ENCODE assay signal across 9 cellular contexts in genomic region chr1:26034504-26035202, GRCh38. TPM values are rescaled to one million over a fixed set of nuclear protein-coding genes. Genes with fewer than 3 reads are reported as not detected.
DNase-seq lines count a peak whose midpoint lies in the region; ATAC-seq lines count a peak whose summit lies in the region.
"Had no signal": no experiment of that assay in that cellular context is flagged by ENCODE, and none has a peak within 500 bp of the region (broad histone marks: within the 10 kb centered on the region; RNA-seq: fewer than 3 reads in every experiment).

No MANE protein-coding gene starts in this region.

- H3K9me3 ChIP-seq in thymus (ENCODE audit: control insufficient read depth) = peaks cover 2% of the 10 kb centered on the region

- no peak overlapping the region for H3K27ac ChIP-seq in thymus (ENCODE audit: low read depth)

- H3K4me3 Mint-ChIP-seq in activated CD4-positive, alpha-beta T cell treated with anti-CD3 and anti-CD28 coated beads for 36 hours = peak overlapping the region; percentile 80
- peak overlapping the region; percentile 91 for H3K4me3 Mint-ChIP-seq in activated T-helper 1 cell treated with anti-CD3 and anti-CD28 coated beads, Interleukin-12 subunit alpha, Interleukin-12 subunit beta, Interleukin-2, Interleukin-4 antibody, amounts not matched to agents 30 ng/mL and 10 ng/mL and 1 ng/mL, durations not matched to agents 14 hours and 24 hours and 36 hours
- peak overlapping the region; percentile 91 to 94 (median 92) for H3K4me3 Mint-ChIP-seq in immature natural killer cell

- no peaks in the 10 kb centered on the region for H3K36me3 ChIP-seq in thymus (ENCODE audit: control insufficient read depth, insufficient read depth)

- peaks cover 8% of the 10 kb centered on the region for H3K4me1 ChIP-seq in thymus (ENCODE audit: control insufficient read depth, insufficient read depth, low read length)

- ATAC-seq in activated CD4-positive, alpha-beta T cell treated with anti-CD3 and anti-CD28 coated beads for 36 hours = no peak

- H3K27me3 ChIP-seq in thymus (ENCODE audit: control insufficient read depth, insufficient read depth) = peaks cover 6% of the 10 kb centered on the region

- peaks cover 13% of the 10 kb centered on the region for H3K4me1 Mint-ChIP-seq in activated CD4-positive, alpha-beta T cell treated with anti-CD3 and anti-CD28 coated beads for 36 hours
- peaks cover 17% of the 10 kb centered on the region for H3K4me1 Mint-ChIP-seq in activated T-helper 1 cell treated with anti-CD3 and anti-CD28 coated beads, Interleukin-12 subunit alpha, Interleukin-12 subunit beta, Interleukin-2, Interleukin-4 antibody, amounts not matched to agents 30 ng/mL and 10 ng/mL and 1 ng/mL, durations not matched to agents 14 hours and 24 hours and 36 hours (ENCODE audit: low read depth)
- peaks cover 8 to 20% of the 10 kb centered on the region in 2 donors for H3K4me1 Mint-ChIP-seq in immature natural killer cell

- no peaks in the 10 kb centered on the region for H3K36me3 Mint-ChIP-seq in activated CD4-positive, alpha-beta T cell treated with anti-CD3 and anti-CD28 coated beads for 36 hours (ENCODE audit: low read depth)
- H3K36me3 Mint-ChIP-seq in activated T-helper 1 cell treated with anti-CD3 and anti-CD28 coated beads, Interleukin-12 subunit alpha, Interleukin-12 subunit beta, Interleukin-2, Interleukin-4 antibody, amounts not matched to agents 30 ng/mL and 10 ng/mL and 1 ng/mL, durations not matched to agents 14 hours and 24 hours and 36 hours (ENCODE audit: low read depth) = no peaks in the 10 kb centered on the region
- no peaks in the 10 kb centered on the region for H3K36me3 Mint-ChIP-seq in immature natural killer cell

- H3K27ac Mint-ChIP-seq in activated CD4-positive, alpha-beta T cell treated with anti-CD3 and anti-CD28 coated beads for 36 hours = no peak overlapping the region
- H3K27ac Mint-ChIP-seq in activated T-helper 1 cell treated with anti-CD3 and anti-CD28 coated beads, Interleukin-12 subunit alpha, Interleukin-12 subunit beta, Interleukin-2, Interleukin-4 antibody, amounts not matched to agents 30 ng/mL and 10 ng/mL and 1 ng/mL, durations not matched to agents 14 hours and 24 hours and 36 hours = peak overlapping the region; percentile 58
- H3K27ac Mint-ChIP-seq in immature natural killer cell = peak overlapping the region in 1 of 6 donors; percentile 19

- CTCF ChIA-PET in activated CD4-positive, alpha-beta T cell treated with anti-CD3 and anti-CD28 coated beads for 36 hours (lab: Charles Lee) = interaction anchor here (0.5 to 2.4 kb wide), 23 partner anchors 10 to 1044 kb away, joined by 3 to 10 read pairs (median 3); partner anchors contain the start of genes SLC30A2 and ZNF593

- no peaks in the 10 kb centered on the region for H3K9me3 Mint-ChIP-seq in activated CD4-positive, alpha-beta T cell treated with anti-CD3 and anti-CD28 coated beads for 36 hours (ENCODE audit: low read depth)
- H3K9me3 Mint-ChIP-seq in activated T-helper 1 cell treated with anti-CD3 and anti-CD28 coated beads, Interleukin-12 subunit alpha, Interleukin-12 subunit beta, Interleukin-2, Interleukin-4 antibody, amounts not matched to agents 30 ng/mL and 10 ng/mL and 1 ng/mL, durations not matched to agents 14 hours and 24 hours and 36 hours = no peaks in the 10 kb centered on the region
- no peaks in the 10 kb centered on the region for H3K9me3 Mint-ChIP-seq in immature natural killer cell

- DNase-seq in activated CD4-positive, alpha-beta T cell treated with anti-CD3 and anti-CD28 coated beads for 36 hours = no peak
- DNase-seq in activated CD4-positive, alpha-beta T cell treated with anti-CD3 and anti-CD28 coated beads for 1 hour = no peak
- DNase-seq in activated T-helper 1 cell treated with anti-CD3 and anti-CD28 coated beads, Interleukin-12 subunit alpha, Interleukin-12 subunit beta, Interleukin-2, Interleukin-4 antibody, amounts not matched to agents 30 ng/mL and 10 ng/mL and 1 ng/mL, durations not matched to agents 14 hours and 24 hours and 36 hours (ENCODE audit: low spot score) = no peak
- DNase-seq in immature natural killer cell (no peak), NCI-H187 treated with DMSO at 0.1 percent for 48 hours (lab: John Stamatoyannopoulos, UW) (no peak), NCI-H1417 treated with DMSO at 0.1 percent for 48 hours (lab: John Stamatoyannopoulos, UW) (no peak), activated gamma-delta T cell (lab: John Stamatoyannopoulos, UW) (no peak)

- H3K27me3 Mint-ChIP-seq in activated CD4-positive, alpha-beta T cell treated with anti-CD3 and anti-CD28 coated beads for 36 hours = peaks cover 6% of the 10 kb centered on the region
- H3K27me3 Mint-ChIP-seq in activated T-helper 1 cell treated with anti-CD3 and anti-CD28 coated beads, Interleukin-12 subunit alpha, Interleukin-12 subunit beta, Interleukin-2, Interleukin-4 antibody, amounts not matched to agents 30 ng/mL and 10 ng/mL and 1 ng/mL, durations not matched to agents 14 hours and 24 hours and 36 hours (ENCODE audit: insufficient read depth) = peaks cover 27% of the 10 kb centered on the region
- H3K27me3 Mint-ChIP-seq in immature natural killer cell (ENCODE audit: low read depth in 3 of 3) = peaks cover 0 to 11% (median 8%) of the 10 kb centered on the region in 3 donors

- POLR2A ChIA-PET in activated CD4-positive, alpha-beta T cell treated with anti-CD3 and anti-CD28 coated beads for 36 hours (lab: Charles Lee) = no interaction called here

- H3K4me3 ChIP-seq in thymus (ENCODE audit: low read length) = peak overlapping the region; percentile 87

- WGBS in thymus = 24% methylated on average over 15 of the region's 15 CpGs

- intact Hi-C loops in activated CD4-positive, alpha-beta T cell treated with anti-CD3 and anti-CD28 coated beads for 36 hours (cut with DNase I, micrococcal nuclease) = loop anchor here (1.0 to 5.0 kb wide), 9 partner anchors 36 to 283 kb away; partner anchors contain the start of genes ZNF593 (in 2 of the 2), C1orf232 (in 1 of the 2), CD52 (in 1 of the 2) and CEP85 (in 1 of the 2)
- intact Hi-C loops in activated T-helper 1 cell treated with anti-CD3 and anti-CD28 coated beads, Interleukin-12 subunit alpha, Interleukin-12 subunit beta, Interleukin-2, Interleukin-4 antibody, amounts not matched to agents 30 ng/mL and 10 ng/mL and 1 ng/mL, durations not matched to agents 14 hours and 24 hours and 36 hours (cut with micrococcal nuclease) = loop anchor here (1.0 to 5.0 kb wide), 5 partner anchors 71 to 383 kb away; partner anchors contain the start of genes AUNIP and PDIK1L

RNA-seq across cellular contexts. Expression of gene SLC30A2, which starts 11.3 kb away (rescaled TPM):
- total RNA-seq in activated CD4-positive, alpha-beta T cell treated with anti-CD3 and anti-CD28 coated beads for 36 hours = not detected
- total RNA-seq in activated T-helper 1 cell treated with anti-CD3 and anti-CD28 coated beads, Interleukin-12 subunit alpha, Interleukin-12 subunit beta, Interleukin-2, Interleukin-4 antibody, amounts not matched to agents 30 ng/mL and 10 ng/mL and 1 ng/mL, durations not matched to agents 14 hours and 24 hours and 36 hours = not detected in 2 replicates
- polyA plus RNA-seq in immature natural killer cell (not detected), thymus (0.41 TPM)
- total RNA-seq: activated CD8-positive, alpha-beta memory T cell treated with anti-CD3 and anti-CD28 coated beads for 36 hours had no signal

RNA-seq across cellular contexts. Expression of gene EXTL1, which starts 13.1 kb away (rescaled TPM):
- total RNA-seq in activated CD4-positive, alpha-beta T cell treated with anti-CD3 and anti-CD28 coated beads for 36 hours = not detected
- 0.05 TPM in 1 of 2 replicates, not detected in the other for total RNA-seq in activated T-helper 1 cell treated with anti-CD3 and anti-CD28 coated beads, Interleukin-12 subunit alpha, Interleukin-12 subunit beta, Interleukin-2, Interleukin-4 antibody, amounts not matched to agents 30 ng/mL and 10 ng/mL and 1 ng/mL, durations not matched to agents 14 hours and 24 hours and 36 hours
- polyA plus RNA-seq in immature natural killer cell (not detected), thymus (0.14 TPM)
- total RNA-seq: activated CD8-positive, alpha-beta memory T cell treated with anti-CD3 and anti-CD28 coated beads for 36 hours had no signal

RNA-seq across cellular contexts. Expression of gene TRIM63, which starts 32.8 kb away (rescaled TPM):
- not detected for total RNA-seq in activated CD4-positive, alpha-beta T cell treated with anti-CD3 and anti-CD28 coated beads for 36 hours
- total RNA-seq in activated T-helper 1 cell treated with anti-CD3 and anti-CD28 coated beads, Interleukin-12 subunit alpha, Interleukin-12 subunit beta, Interleukin-2, Interleukin-4 antibody, amounts not matched to agents 30 ng/mL and 10 ng/mL and 1 ng/mL, durations not matched to agents 14 hours and 24 hours and 36 hours = not detected in 2 replicates
- polyA plus RNA-seq in immature natural killer cell (under 1 TPM in 1 of 3 donors, not detected in 2; 0.14 TPM), thymus (1.0 TPM)
- total RNA-seq: activated CD8-positive, alpha-beta memory T cell treated with anti-CD3 and anti-CD28 coated beads for 36 hours had no signal

RNA-seq across cellular contexts. Expression of gene PAFAH2, which starts 36.8 kb away (rescaled TPM):
- 1 to 10 TPM; 6.6 to 7.9 TPM for total RNA-seq in activated CD4-positive, alpha-beta T cell treated with anti-CD3 and anti-CD28 coated beads for 36 hours
- total RNA-seq in activated T-helper 1 cell treated with anti-CD3 and anti-CD28 coated beads, Interleukin-12 subunit alpha, Interleukin-12 subunit beta, Interleukin-2, Interleukin-4 antibody, amounts not matched to agents 30 ng/mL and 10 ng/mL and 1 ng/mL, durations not matched to agents 14 hours and 24 hours and 36 hours = 8.0 and 9.0 TPM in 2 replicates
- polyA plus RNA-seq in immature natural killer cell (10 to 100 TPM; 35.6 to 65.0 (median 37.9) TPM), thymus (28.2 TPM)
